ENCODE assay signal across 2 cellular contexts in the genomic region with DNA sequence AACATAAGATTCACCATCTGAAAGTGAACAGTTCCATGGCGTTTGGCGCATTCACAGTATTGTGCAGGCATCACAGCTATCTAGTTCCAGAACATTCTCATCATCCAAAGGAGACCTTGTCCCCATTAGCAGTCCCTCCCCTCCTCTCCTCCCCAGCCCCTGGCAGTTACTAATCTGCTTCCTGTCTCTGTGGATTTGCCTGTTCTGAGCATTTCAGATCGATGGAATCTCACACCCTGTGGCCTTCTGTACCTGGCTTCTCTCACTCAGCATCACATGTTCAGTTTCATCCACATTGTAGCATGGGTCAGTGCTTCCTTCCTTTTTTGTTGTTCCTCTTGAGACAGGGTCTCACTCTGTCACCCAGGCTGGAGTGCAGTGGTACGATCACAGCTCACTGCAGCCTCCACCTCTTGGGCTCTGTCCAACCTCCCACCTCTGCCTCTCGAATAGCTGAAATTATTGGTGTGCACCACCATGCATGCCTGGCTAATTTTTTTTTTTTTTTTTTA.
TF ChIP-seq lines count a peak whose summit lies in the region.

No MANE protein-coding gene starts in this region.

TF ChIP-seq in SK-N-SH, 30 proteins besides CTCF, POLR2A, EP300 and RAD21 (continued from another document):
- peak; percentile 53; the same call in 1 of the 2 replicates for TF ChIP-seq RCOR1 (IDR thresholded peaks at IDR 0.05; ENCODE audit: low read length)
- TF ChIP-seq, protein P1, sequence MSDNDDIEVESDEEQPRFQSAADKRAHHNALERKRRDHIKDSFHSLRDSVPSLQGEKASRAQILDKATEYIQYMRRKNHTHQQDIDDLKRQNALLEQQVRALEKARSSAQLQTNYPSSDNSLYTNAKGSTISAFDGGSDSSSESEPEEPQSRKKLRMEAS (IDR thresholded peaks at IDR 0.05; ENCODE audit: low read depth) = no peak

TF ChIP-seq in SK-N-SH treated with all-trans-retinoic acid at 6 μM for 48 hours, 23 proteins besides CTCF, POLR2A, EP300 and RAD21 (continued from another document):
- TF ChIP-seq, protein P2, sequence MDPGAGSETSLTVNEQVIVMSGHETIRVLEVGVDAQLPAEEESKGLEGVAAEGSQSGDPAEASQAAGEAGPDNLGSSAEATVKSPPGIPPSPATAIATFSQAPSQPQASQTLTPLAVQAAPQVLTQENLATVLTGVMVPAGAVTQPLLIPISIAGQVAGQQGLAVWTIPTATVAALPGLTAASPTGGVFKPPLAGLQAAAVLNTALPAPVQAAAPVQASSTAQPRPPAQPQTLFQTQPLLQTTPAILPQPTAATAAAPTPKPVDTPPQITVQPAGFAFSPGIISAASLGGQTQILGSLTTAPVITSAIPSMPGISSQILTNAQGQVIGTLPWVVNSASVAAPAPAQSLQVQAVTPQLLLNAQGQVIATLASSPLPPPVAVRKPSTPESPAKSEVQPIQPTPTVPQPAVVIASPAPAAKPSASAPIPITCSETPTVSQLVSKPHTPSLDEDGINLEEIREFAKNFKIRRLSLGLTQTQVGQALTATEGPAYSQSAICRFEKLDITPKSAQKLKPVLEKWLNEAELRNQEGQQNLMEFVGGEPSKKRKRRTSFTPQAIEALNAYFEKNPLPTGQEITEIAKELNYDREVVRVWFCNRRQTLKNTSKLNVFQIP (CRISPR knock-in tag; IDR thresholded peaks at IDR 0.05; ENCODE audit: borderline replicate concordance, low read depth) = no peak
- no peak for TF ChIP-seq ZFP30 (CRISPR knock-in tag; IDR thresholded peaks at IDR 0.05)
- TF ChIP-seq, protein P3, sequence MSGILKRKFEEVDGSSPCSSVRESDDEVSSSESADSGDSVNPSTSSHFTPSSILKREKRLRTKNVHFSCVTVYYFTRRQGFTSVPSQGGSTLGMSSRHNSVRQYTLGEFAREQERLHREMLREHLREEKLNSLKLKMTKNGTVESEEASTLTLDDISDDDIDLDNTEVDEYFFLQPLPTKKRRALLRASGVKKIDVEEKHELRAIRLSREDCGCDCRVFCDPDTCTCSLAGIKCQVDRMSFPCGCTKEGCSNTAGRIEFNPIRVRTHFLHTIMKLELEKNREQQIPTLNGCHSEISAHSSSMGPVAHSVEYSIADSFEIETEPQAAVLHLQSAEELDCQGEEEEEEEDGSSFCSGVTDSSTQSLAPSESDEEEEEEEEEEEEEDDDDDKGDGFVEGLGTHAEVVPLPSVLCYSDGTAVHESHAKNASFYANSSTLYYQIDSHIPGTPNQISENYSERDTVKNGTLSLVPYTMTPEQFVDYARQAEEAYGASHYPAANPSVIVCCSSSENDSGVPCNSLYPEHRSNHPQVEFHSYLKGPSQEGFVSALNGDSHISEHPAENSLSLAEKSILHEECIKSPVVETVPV (CRISPR knock-in tag; IDR thresholded peaks at IDR 0.05) = no peak
- no peak for TF ChIP-seq ZNF565 (CRISPR knock-in tag; conservative IDR thresholded peaks at IDR 0.05; ENCODE audit: low read depth)
